Comparison of ENCODE assay signal across 11 cellular contexts in the genomic region with DNA sequence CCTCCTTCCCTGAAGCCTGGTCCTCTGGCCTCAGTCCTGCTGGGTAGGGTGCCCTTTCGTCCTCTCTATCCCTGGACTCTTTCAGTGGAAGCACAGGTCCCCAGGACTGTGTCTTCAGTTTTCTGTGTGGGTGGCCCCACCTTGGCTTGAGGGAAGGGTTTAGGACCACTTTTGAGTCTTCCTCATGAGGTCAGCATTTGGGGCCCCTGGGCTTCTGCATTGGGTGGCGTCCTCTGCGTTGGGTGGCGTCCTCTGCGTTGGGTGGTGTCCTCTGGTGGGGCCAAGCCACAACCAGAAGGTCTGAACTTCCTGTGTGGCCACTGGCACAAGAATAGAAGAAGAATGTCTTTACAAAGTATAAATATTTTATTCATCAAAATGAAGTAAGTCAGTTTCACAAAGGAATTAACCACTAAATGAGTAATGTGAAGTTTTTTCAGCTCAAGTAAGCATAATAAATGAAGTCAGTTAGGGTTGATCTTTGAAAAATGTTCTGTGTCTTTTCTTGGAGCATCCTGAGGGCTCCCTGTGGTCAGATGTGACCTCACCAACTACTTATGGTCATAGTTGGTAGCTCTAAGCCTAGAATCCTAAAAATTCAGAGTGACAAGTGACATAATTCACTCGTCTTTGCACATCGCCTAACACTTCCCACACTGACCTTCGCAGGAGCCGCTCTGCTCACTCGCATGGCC. TPM values are rescaled to one million over a fixed set of nuclear protein-coding genes. Genes with fewer than 3 reads are reported as not detected.
A peak's percentile ranks its signal among the peaks of the same experiment; 100 is the strongest.
DNase-seq lines count a peak whose midpoint lies in the region; ATAC-seq and TF ChIP-seq lines count a peak whose summit lies in the region.
"Had no signal": no experiment of that assay in that cellular context is flagged by ENCODE, and none has a peak within 500 bp of the region (broad histone marks: within the 10 kb centered on the region; RNA-seq: fewer than 3 reads in every experiment).

No MANE protein-coding gene starts in this region.

- H3K36me3 ChIP-seq in SK-N-SH (replicated peaks in 1 of 2; ENCODE audit: control insufficient read depth in 1 of 2, insufficient read depth in 2 of 2, low read length in 1 of 2) (peaks cover 0 to 6% of the 10 kb centered on the region in 2 experiments), sigmoid colon (no peaks in the 10 kb centered on the region), esophagus squamous epithelium (peaks cover 0 to 66% (median 0%) of the 10 kb centered on the region in 3 donors)

- H3K4me2 ChIP-seq in SK-N-SH = no peak overlapping the region

- TF ChIP-seq POLR2A in sigmoid colon (IDR thresholded peaks at IDR 0.05) = no peak
- no peak for TF ChIP-seq POLR2A in esophagus squamous epithelium (IDR thresholded peaks at IDR 0.05)

- peaks cover 9% of the 10 kb centered on the region for H3F3A ChIP-seq in SK-N-SH (replicated peaks; ENCODE audit: insufficient read depth)

- no peak overlapping the region for H3K9ac ChIP-seq in SK-N-SH

- TF ChIP-seq RAD21 in SK-N-SH (IDR thresholded peaks at IDR 0.05; ENCODE audit: low read length) = no peak

- ATAC-seq in Right ventricle myocardium inferior (no peak), HG03139 (IDR thresholded peaks at IDR 0.05; ENCODE audit: unreplicated experiment) (no peak), HG03520 (IDR thresholded peaks at IDR 0.05; ENCODE audit: unreplicated experiment) (no peak), GM21367 (IDR thresholded peaks at IDR 0.05; ENCODE audit: unreplicated experiment) (no peak)

- no peaks in the 10 kb centered on the region for H3K9me2 ChIP-seq in SK-N-SH

- H3K27ac ChIP-seq in SK-N-SH (ENCODE audit: low read depth in 2 of 2, low read length in 1 of 2) (peak overlapping the region in 1 of 2 experiments; percentile 48; a peak in 1 of 4 replicates), sigmoid colon (no peak overlapping the region), esophagus squamous epithelium (peak overlapping the region in 2 of 4 donors; percentile 7 to 26)

- H3K27me3 ChIP-seq in SK-N-SH (ENCODE audit: insufficient read depth) (no peaks in the 10 kb centered on the region), sigmoid colon (no peaks in the 10 kb centered on the region), esophagus squamous epithelium (no peaks in the 10 kb centered on the region)

- H3K9me3 ChIP-seq in SK-N-SH (no peaks in the 10 kb centered on the region), sigmoid colon (peaks cover 0 to 4% (median 0%) of the 10 kb centered on the region in 4 donors), esophagus squamous epithelium (no peaks in the 10 kb centered on the region)

- WGBS in SK-N-SH (ENCODE audit: low lambda C conversion rate) = 86% methylated on average over 7 of the region's 10 CpGs
- WGBS in sigmoid colon, 2 donors = 78 to 88% methylated on average over 10 of the region's 10 CpGs
- 71 to 73% methylated on average over 6 to 10 of the region's 10 CpGs for WGBS in esophagus squamous epithelium, 2 donors

- H3K4me1 ChIP-seq in SK-N-SH (ENCODE audit: control insufficient read depth in 1 of 2, insufficient read depth in 2 of 2, low read depth in 1 of 2, low read length in 1 of 2) (peaks cover 0 to 4% of the 10 kb centered on the region in 2 experiments; a peak in 1 of 4 replicates), sigmoid colon (no peaks in the 10 kb centered on the region), esophagus squamous epithelium (peaks cover 0 to 18% (median 0%) of the 10 kb centered on the region in 3 donors)

- no peak overlapping the region for H2AFZ ChIP-seq in SK-N-SH (ENCODE audit: low read depth)

- CTCF ChIA-PET in SK-N-SH (lab: Yijun Ruan, JAX) = no interaction called here

- 0 out of 4 replicates have a peak, but pooled peaks of 1 of the 2 experiments have one; percentile 17 for TF ChIP-seq EP300 in SK-N-SH (IDR thresholded peaks at IDR 0.05; ENCODE audit: borderline replicate concordance in 1 of 2, low read depth in 1 of 2, low read length in 1 of 2)
- TF ChIP-seq EP300 in sigmoid colon (IDR thresholded peaks at IDR 0.05) = no peak

- H3K79me2 ChIP-seq in SK-N-SH (ENCODE audit: insufficient read depth) = no peaks in the 10 kb centered on the region

- H3K4me3 ChIP-seq in SK-N-SH (ENCODE audit: low read depth in 2 of 2, low read length in 1 of 2) = no peak overlapping the region
- no peak overlapping the region for H3K4me3 ChIP-seq in sigmoid colon
- H3K4me3 ChIP-seq in esophagus squamous epithelium = no peak overlapping the region

- peaks cover 3% of the 10 kb centered on the region; the same call in 1 of the 2 replicates for H4K20me1 ChIP-seq in SK-N-SH (ENCODE audit: insufficient read depth)

- TF ChIP-seq CTCF in SK-N-SH (IDR thresholded peaks at IDR 0.05) (no peak), sigmoid colon (IDR thresholded peaks at IDR 0.05) (no peak), esophagus squamous epithelium (IDR thresholded peaks at IDR 0.05) (no peak)

- DNase-seq in CD1c-positive myeloid dendritic cell (ENCODE audit: extremely low spot score) (peak; percentile 42), SK-N-SH (no peak), Right ventricle myocardium inferior (ENCODE audit: missing footprints) (peak; percentile 67), sigmoid colon (peak; percentile 59), esophagus squamous epithelium (lab: John Stamatoyannopoulos, UW) (no peak)
- DNase-seq: activated CD4-positive, alpha-beta memory T cell treated with anti-CD3 and anti-CD28 coated beads, Interleukin-2, amount 10 ng/mL, durations not matched to agents 7 days and 5 days; NCI-H1694; nephron progenitor cell had no signal

- intact Hi-C loops in Right ventricle myocardium inferior (cut with DNase I) (no loop called here), sigmoid colon (cut with DNase I) (no loop called here), esophagus squamous epithelium (cut with DNase I) (no loop called here)

- POLR2A ChIA-PET in SK-N-SH (lab: Yijun Ruan, JAX) = no interaction called here

TF ChIP-seq in SK-N-SH, 30 proteins besides CTCF, POLR2A, EP300 and RAD21 (continues in another document):
- no peak for TF ChIP-seq POLR2AphosphoS5 (IDR thresholded peaks at IDR 0.05; ENCODE audit: low read depth, low read length)
- no peak for TF ChIP-seq SMC3 (IDR thresholded peaks at IDR 0.05; ENCODE audit: low read depth, low read length)
- TF ChIP-seq, protein P1, sequence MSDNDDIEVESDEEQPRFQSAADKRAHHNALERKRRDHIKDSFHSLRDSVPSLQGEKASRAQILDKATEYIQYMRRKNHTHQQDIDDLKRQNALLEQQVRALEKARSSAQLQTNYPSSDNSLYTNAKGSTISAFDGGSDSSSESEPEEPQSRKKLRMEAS (IDR thresholded peaks at IDR 0.05; ENCODE audit: low read depth) = no peak
- TF ChIP-seq TAF1 (IDR thresholded peaks at IDR 0.05; ENCODE audit: borderline replicate concordance, low read depth, low read length) = no peak
- TF ChIP-seq GABPA (IDR thresholded peaks at IDR 0.05; ENCODE audit: low read depth) = no peak
- no peak for TF ChIP-seq TEAD4 (IDR thresholded peaks at IDR 0.05; ENCODE audit: borderline replicate concordance, insufficient read depth)
- TF ChIP-seq, protein P2, sequence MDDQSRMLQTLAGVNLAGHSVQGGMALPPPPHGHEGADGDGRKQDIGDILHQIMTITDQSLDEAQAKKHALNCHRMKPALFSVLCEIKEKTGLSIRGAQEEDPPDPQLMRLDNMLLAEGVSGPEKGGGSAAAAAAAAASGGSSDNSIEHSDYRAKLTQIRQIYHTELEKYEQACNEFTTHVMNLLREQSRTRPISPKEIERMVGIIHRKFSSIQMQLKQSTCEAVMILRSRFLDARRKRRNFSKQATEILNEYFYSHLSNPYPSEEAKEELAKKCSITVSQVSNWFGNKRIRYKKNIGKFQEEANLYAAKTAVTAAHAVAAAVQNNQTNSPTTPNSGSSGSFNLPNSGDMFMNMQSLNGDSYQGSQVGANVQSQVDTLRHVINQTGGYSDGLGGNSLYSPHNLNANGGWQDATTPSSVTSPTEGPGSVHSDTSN (IDR thresholded peaks at IDR 0.05) = peak; percentile 66
- no peak for TF ChIP-seq FOXM1 (IDR thresholded peaks at IDR 0.05; ENCODE audit: low read depth)
- TF ChIP-seq, protein P3, sequence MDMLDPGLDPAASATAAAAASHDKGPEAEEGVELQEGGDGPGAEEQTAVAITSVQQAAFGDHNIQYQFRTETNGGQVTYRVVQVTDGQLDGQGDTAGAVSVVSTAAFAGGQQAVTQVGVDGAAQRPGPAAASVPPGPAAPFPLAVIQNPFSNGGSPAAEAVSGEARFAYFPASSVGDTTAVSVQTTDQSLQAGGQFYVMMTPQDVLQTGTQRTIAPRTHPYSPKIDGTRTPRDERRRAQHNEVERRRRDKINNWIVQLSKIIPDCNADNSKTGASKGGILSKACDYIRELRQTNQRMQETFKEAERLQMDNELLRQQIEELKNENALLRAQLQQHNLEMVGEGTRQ (IDR thresholded peaks at IDR 0.05; ENCODE audit: borderline replicate concordance, low read depth, low read length) = no peak
- no peak for TF ChIP-seq RCOR1 (IDR thresholded peaks at IDR 0.05; ENCODE audit: low read length)
- no peak for TF ChIP-seq RXRA (IDR thresholded peaks at IDR 0.05; ENCODE audit: borderline replicate concordance, low read depth)
- TF ChIP-seq FOSL2 (IDR thresholded peaks at IDR 0.05; ENCODE audit: borderline replicate concordance, low read depth) = 0 out of 2 replicates have a peak, but pooled peaks have one; percentile 16
- TF ChIP-seq YY1 (IDR thresholded peaks at IDR 0.05; ENCODE audit: low read depth) = no peak
- peak; percentile 26; the same call in 1 of the 2 replicates for TF ChIP-seq JUND (IDR thresholded peaks at IDR 0.05)
- no peak for TF ChIP-seq ELF1 (IDR thresholded peaks at IDR 0.05)
- no peak for TF ChIP-seq GATA2 (CRISPR knock-in tag; IDR thresholded peaks at IDR 0.05)
- TF ChIP-seq, protein P4, sequence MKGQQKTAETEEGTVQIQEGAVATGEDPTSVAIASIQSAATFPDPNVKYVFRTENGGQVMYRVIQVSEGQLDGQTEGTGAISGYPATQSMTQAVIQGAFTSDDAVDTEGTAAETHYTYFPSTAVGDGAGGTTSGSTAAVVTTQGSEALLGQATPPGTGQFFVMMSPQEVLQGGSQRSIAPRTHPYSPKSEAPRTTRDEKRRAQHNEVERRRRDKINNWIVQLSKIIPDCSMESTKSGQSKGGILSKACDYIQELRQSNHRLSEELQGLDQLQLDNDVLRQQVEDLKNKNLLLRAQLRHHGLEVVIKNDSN (IDR thresholded peaks at IDR 0.05; ENCODE audit: borderline replicate concordance, low read depth) = no peak
- peak; percentile 32; the same call in 1 of the 2 replicates for TF ChIP-seq TCF12 (IDR thresholded peaks at IDR 0.05)

RNA-seq across cellular contexts. Expression of a gene that starts 39.2 kb away (rescaled TPM):
- polyA plus RNA-seq in SK-N-SH (2012; rRNA removed) (0.37 and 0.43 TPM in 2 replicates), sigmoid colon (under 1 TPM in 1 of 3 donors, not detected in 2; 0.22 TPM)
- 0.03 and 0.04 TPM in 2 replicates for polyA plus RNA-seq in SK-N-SH (2012; cell fraction: cytosol; rRNA removed)
- polyA plus RNA-seq in SK-N-SH (2012; cell fraction: nucleus; rRNA removed) = 4.3 and 4.4 TPM in 2 replicates
- total RNA-seq in Right ventricle myocardium inferior (1.5 TPM), sigmoid colon (under 1 TPM; 0.33 to 0.55 (median 0.38) TPM), esophagus squamous epithelium (under 1 TPM in 1 of 4 donors, not detected in 3; 0.38 TPM)
- total RNA-seq: activated CD4-positive, alpha-beta memory T cell treated with anti-CD3 and anti-CD28 coated beads, Interleukin-2, amount 10 ng/mL, durations not matched to agents 7 days and 5 days had no signal

Comparison
In these comparisons a context has a peak if more than half of its experiments do, and no peak if none do; other contexts are left out.
1. DNase-seq: peak in CD1c-positive myeloid dendritic cell (single experiment), Right ventricle myocardium inferior (single experiment) and sigmoid colon (single experiment); none in SK-N-SH (single experiment) and esophagus squamous epithelium (single experiment).